In genomic region chr20:8153281-8153908, GRCh38 we compare ENCODE assay signal across 9 cellular contexts. TPM values are rescaled to one million over a fixed set of nuclear protein-coding genes. Genes with fewer than 3 reads are reported as not detected.
DNase-seq lines count a peak whose midpoint lies in the region; ATAC-seq and TF ChIP-seq lines count a peak whose summit lies in the region.
"Had no signal": no experiment of that assay in that cellular context is flagged by ENCODE, and none has a peak within 500 bp of the region (broad histone marks: within the 10 kb centered on the region; RNA-seq: fewer than 3 reads in every experiment).

No MANE protein-coding gene starts in this region.

- no peaks in the 10 kb centered on the region for H3K36me3 ChIP-seq in CD8-positive, alpha-beta T cell (ENCODE audit: insufficient read depth, low read length)
- no peaks in the 10 kb centered on the region for H3K36me3 ChIP-seq in left ventricle myocardium inferior

- no peak for TF ChIP-seq CTCF in CD8-positive, alpha-beta T cell (IDR thresholded peaks at IDR 0.05)
- no peak for TF ChIP-seq CTCF in left ventricle myocardium inferior (IDR thresholded peaks at IDR 0.05; ENCODE audit: borderline replicate concordance)

- H3K27ac ChIP-seq in CD8-positive, alpha-beta T cell (ENCODE audit: low read depth, low read length): no peak overlapping the region
- peak overlapping the region; percentile 77 for H3K27ac ChIP-seq in left ventricle myocardium inferior (replicated peaks)
- H3K27ac ChIP-seq: foreskin keratinocyte had no signal

- no peaks in the 10 kb centered on the region for H3K36me3 Mint-ChIP-seq in CD8-positive, alpha-beta T cell

- no peak overlapping the region for H3K4me3 Mint-ChIP-seq in CD8-positive, alpha-beta T cell

- H3K9me3 ChIP-seq in CD8-positive, alpha-beta T cell (ENCODE audit: low read length): no peaks in the 10 kb centered on the region
- no peaks in the 10 kb centered on the region for H3K9me3 ChIP-seq in left ventricle myocardium inferior (replicated peaks)

- peaks cover 56% of the 10 kb centered on the region for H3K4me1 Mint-ChIP-seq in CD8-positive, alpha-beta T cell (ENCODE audit: low read depth)

- no peaks in the 10 kb centered on the region for H3K27me3 ChIP-seq in CD8-positive, alpha-beta T cell (ENCODE audit: insufficient read depth, low read length)
- H3K27me3 ChIP-seq in left ventricle myocardium inferior (ENCODE audit: low read depth): no peaks in the 10 kb centered on the region
- H3K27me3 ChIP-seq: foreskin keratinocyte had no signal

- H3K27ac Mint-ChIP-seq in CD8-positive, alpha-beta T cell: peak overlapping the region; percentile 13

- CTCF ChIA-PET in CD8-positive, alpha-beta T cell (lab: Charles Lee): interaction anchor here (1.3 kb wide), 1 partner anchor 19 kb away, joined by 3 read pairs; no protein-coding TSS in a partner anchor

- intact Hi-C loops in CD8-positive, alpha-beta T cell (cut with DNase I, micrococcal nuclease): loop anchor here in 1 of 2 experiments (1.0 to 10.0 kb wide), 3 partner anchors 8 to 61 kb away; no protein-coding TSS in a partner anchor
- intact Hi-C loops in left ventricle myocardium inferior (cut with micrococcal nuclease): no loop called here

- peak; percentile 59 for ATAC-seq in CD8-positive, alpha-beta T cell
- peak; percentile 63 for ATAC-seq in GM18909 (IDR thresholded peaks at IDR 0.05; ENCODE audit: poor library complexity, unreplicated experiment)
- no peak for ATAC-seq in GM18520 (IDR thresholded peaks at IDR 0.05; ENCODE audit: unreplicated experiment)
- ATAC-seq: foreskin keratinocyte had no signal

- POLR2A ChIA-PET in CD8-positive, alpha-beta T cell (lab: Charles Lee): interaction anchor here (1.7 kb wide), 1 partner anchor 9 kb away, joined by 5 read pairs; no protein-coding TSS in a partner anchor

- H3K27me3 Mint-ChIP-seq in CD8-positive, alpha-beta T cell (ENCODE audit: low read depth): no peaks in the 10 kb centered on the region

- peaks cover 52% of the 10 kb centered on the region for H3K4me1 ChIP-seq in CD8-positive, alpha-beta T cell (ENCODE audit: insufficient read depth, low read length)
- peaks cover 80% of the 10 kb centered on the region for H3K4me1 ChIP-seq in left ventricle myocardium inferior
- H3K4me1 ChIP-seq: foreskin keratinocyte had no signal

- no peaks in the 10 kb centered on the region for H3K9me3 Mint-ChIP-seq in CD8-positive, alpha-beta T cell

- DNase-seq in CD8-positive, alpha-beta T cell: no peak
- DNase-seq in NCI-H345 treated with DMSO at 0.1 percent for 48 hours (lab: John Stamatoyannopoulos, UW; ENCODE audit: unreplicated experiment) (peak; percentile 16), left ventricle myocardium inferior (no peak), NCI-H1048 (lab: John Stamatoyannopoulos, UW) (no peak), hepatic stellate cell (ENCODE audit: low spot score) (no peak), NCI-H1092 (lab: John Stamatoyannopoulos, UW) (no peak)

- no peak overlapping the region for H3K4me3 ChIP-seq in CD8-positive, alpha-beta T cell (ENCODE audit: low read depth, low read length)
- no peak overlapping the region for H3K4me3 ChIP-seq in left ventricle myocardium inferior

RNA-seq across cellular contexts. Expression of gene PLCB1, which starts 21.3 kb away (rescaled TPM):
- total RNA-seq in CD8-positive, alpha-beta T cell: 1 to 10 TPM; 4.6 to 5.0 TPM
- total RNA-seq in left ventricle myocardium inferior: 6.0 TPM
